Comparison of ENCODE assay signal across 14 cellular contexts in the genomic region with DNA sequence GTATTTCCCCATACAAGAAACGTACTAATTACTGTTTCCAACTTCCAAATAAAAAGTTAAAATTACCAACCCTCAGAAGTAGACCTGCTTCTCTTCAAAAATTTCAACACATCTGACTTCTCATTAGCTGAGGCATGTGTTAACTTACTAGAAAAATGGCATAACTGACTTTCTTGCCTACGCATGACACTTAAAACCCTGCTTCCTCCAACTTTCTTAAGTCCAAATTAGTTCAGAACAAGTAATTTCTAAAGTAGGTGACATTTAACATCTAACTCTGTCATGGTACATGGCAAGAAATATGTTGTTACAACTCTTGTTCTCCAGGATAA. TPM values are rescaled to one million over a fixed set of nuclear protein-coding genes. Genes with fewer than 3 reads are reported as not detected.
DNase-seq lines count a peak whose midpoint lies in the region; ATAC-seq and TF ChIP-seq lines count a peak whose summit lies in the region.
"Had no signal": no experiment of that assay in that cellular context is flagged by ENCODE, and none has a peak within 500 bp of the region (broad histone marks: within the 10 kb centered on the region; RNA-seq: fewer than 3 reads in every experiment).

No MANE protein-coding gene starts in this region.

- DNase-seq in activated CD4-positive, alpha-beta T cell treated with anti-CD3 and anti-CD28 coated beads, Interleukin-2, amount 10 ng/mL, durations not matched to agents 24 days and 14 days, result no peak
- DNase-seq in activated CD4-positive, alpha-beta T cell treated with anti-CD3 and anti-CD28 coated beads for 48 hours, result no peak
- DNase-seq in activated naive CD8-positive, alpha-beta T cell treated with anti-CD3 and anti-CD28 coated beads, Interleukin-2, amount 50 U/mL, for 24 hours, result no peak
- no peak for DNase-seq in gastrocnemius medialis
- DNase-seq in SJCRH30, result no peak
- no peak for DNase-seq in HFFc6
- DNase-seq in substantia nigra (lab: John Stamatoyannopoulos, UW), result no peak
- DNase-seq: activated CD4-positive, CD25-positive, alpha-beta regulatory T cell treated with anti-CD3 and anti-CD28 coated beads, Interleukin-2, amount 50 U/mL, for 72 hours; Calu3; dorsolateral prefrontal cortex; OCI-M1 had no signal

- peaks cover 95% of the 10 kb centered on the region for H3K79me2 ChIP-seq in KMS-11 (ENCODE audit: insufficient read depth, low read depth)

- H3K4me1 Mint-ChIP-seq in activated CD4-positive, alpha-beta T cell treated with anti-CD3 and anti-CD28 coated beads, Interleukin-2, amount 10 ng/mL, durations not matched to agents 24 days and 14 days, result peaks cover 77% of the 10 kb centered on the region
- H3K4me1 Mint-ChIP-seq in activated naive CD8-positive, alpha-beta T cell treated with anti-CD3 and anti-CD28 coated beads, Interleukin-2, amount 50 U/mL, for 24 hours, result peaks cover 92% of the 10 kb centered on the region
- peaks cover 65% of the 10 kb centered on the region for H3K4me1 Mint-ChIP-seq in HFFc6 (ENCODE audit: low read depth)

- H3K9ac ChIP-seq in KMS-11, result no peak overlapping the region

- H3K27ac ChIP-seq in KMS-11, result no peak overlapping the region
- H3K27ac ChIP-seq in gastrocnemius medialis, result peak overlapping the region; percentile 54 to 82 (median 77)
- H3K27ac ChIP-seq in SJCRH30, result no peak overlapping the region
- H3K27ac ChIP-seq in substantia nigra (ENCODE audit: low read depth, low read length, poor library complexity, severe bottlenecking), result no peak overlapping the region
- H3K27ac ChIP-seq: dorsolateral prefrontal cortex had no signal

- no peak for TF ChIP-seq CTCF in KMS-11 (conservative IDR thresholded peaks at IDR 0.05; ENCODE audit: low read depth, low read length)
- no peak for TF ChIP-seq CTCF in gastrocnemius medialis (IDR thresholded peaks at IDR 0.05 in 4 of 5, conservative IDR thresholded peaks at IDR 0.05 in 1 of 5)
- no peak for TF ChIP-seq CTCF in HFFc6 (IDR thresholded peaks at IDR 0.05)

- H3K27me3 ChIP-seq in KMS-11 (ENCODE audit: insufficient read depth, low read depth) (no peaks in the 10 kb centered on the region), gastrocnemius medialis (no peaks in the 10 kb centered on the region), SJCRH30 (no peaks in the 10 kb centered on the region)
- H3K27me3 ChIP-seq: dorsolateral prefrontal cortex had no signal

- no peaks in the 10 kb centered on the region for H3K9me3 Mint-ChIP-seq in activated CD4-positive, alpha-beta T cell treated with anti-CD3 and anti-CD28 coated beads, Interleukin-2, amount 10 ng/mL, durations not matched to agents 24 days and 14 days
- H3K9me3 Mint-ChIP-seq in activated naive CD8-positive, alpha-beta T cell treated with anti-CD3 and anti-CD28 coated beads, Interleukin-2, amount 50 U/mL, for 24 hours, result no peaks in the 10 kb centered on the region
- H3K9me3 Mint-ChIP-seq in HFFc6, result no peaks in the 10 kb centered on the region

- no peaks in the 10 kb centered on the region for H3K36me3 ChIP-seq in KMS-11 (ENCODE audit: insufficient read depth)
- no peaks in the 10 kb centered on the region for H3K36me3 ChIP-seq in gastrocnemius medialis
- no peaks in the 10 kb centered on the region for H3K36me3 ChIP-seq in SJCRH30

- H3K4me3 ChIP-seq in KMS-11 (IDR thresholded peaks at IDR 0.05; ENCODE audit: insufficient read depth, low read depth, low read length) (no peak overlapping the region), gastrocnemius medialis (peak overlapping the region in 2 of 4 donors; percentile 1 to 3), SJCRH30 (no peak overlapping the region)
- H3K4me3 ChIP-seq: lung, skin epidermis had no signal

- no peak for ATAC-seq in activated naive CD8-positive, alpha-beta T cell treated with anti-CD3 and anti-CD28 coated beads, Interleukin-2, amount 50 U/mL, for 24 hours
- ATAC-seq in gastrocnemius medialis, result no peak

- H3K4me2 ChIP-seq in KMS-11, result peak overlapping the region; percentile 98; the same call in 1 of the 2 replicates

- H3K27me3 Mint-ChIP-seq in activated CD4-positive, alpha-beta T cell treated with anti-CD3 and anti-CD28 coated beads, Interleukin-2, amount 10 ng/mL, durations not matched to agents 24 days and 14 days, result no peaks in the 10 kb centered on the region
- no peaks in the 10 kb centered on the region for H3K27me3 Mint-ChIP-seq in activated naive CD8-positive, alpha-beta T cell treated with anti-CD3 and anti-CD28 coated beads, Interleukin-2, amount 50 U/mL, for 24 hours
- H3K27me3 Mint-ChIP-seq in HFFc6 (ENCODE audit: insufficient read depth), result no peaks in the 10 kb centered on the region

- peak overlapping the region; percentile 49 for H3K27ac Mint-ChIP-seq in activated CD4-positive, alpha-beta T cell treated with anti-CD3 and anti-CD28 coated beads, Interleukin-2, amount 10 ng/mL, durations not matched to agents 24 days and 14 days
- peak overlapping the region; percentile 52 for H3K27ac Mint-ChIP-seq in activated naive CD8-positive, alpha-beta T cell treated with anti-CD3 and anti-CD28 coated beads, Interleukin-2, amount 50 U/mL, for 24 hours
- H3K27ac Mint-ChIP-seq in HFFc6, result no peak overlapping the region

- no peak for TF ChIP-seq POLR2A in gastrocnemius medialis (IDR thresholded peaks at IDR 0.05)

- H4K20me1 ChIP-seq in KMS-11 (ENCODE audit: insufficient read depth), result peaks cover 92% of the 10 kb centered on the region

- H3K4me1 ChIP-seq in KMS-11 (ENCODE audit: low read depth, poor library complexity, severe bottlenecking), result peaks cover 93% of the 10 kb centered on the region
- peaks cover 83 to 88% of the 10 kb centered on the region in 2 donors for H3K4me1 ChIP-seq in gastrocnemius medialis
- peaks cover 24% of the 10 kb centered on the region for H3K4me1 ChIP-seq in SJCRH30

- H3K9me3 ChIP-seq in gastrocnemius medialis (no peaks in the 10 kb centered on the region), SJCRH30 (replicated peaks) (no peaks in the 10 kb centered on the region)

- H2AFZ ChIP-seq in KMS-11 (ENCODE audit: low read depth), result no peak overlapping the region

- intact Hi-C loops in activated CD4-positive, alpha-beta T cell treated with anti-CD3 and anti-CD28 coated beads, Interleukin-2, amount 10 ng/mL, durations not matched to agents 24 days and 14 days (cut with micrococcal nuclease), result loop anchor here (5.0 kb wide), 1 partner anchor 50 kb away; no protein-coding TSS in a partner anchor
- intact Hi-C loops in gastrocnemius medialis (cut with DNase I; ENCODE audit: low total_unique reads), result loop anchor here (5.0 kb wide), 1 partner anchor 70 kb away; no protein-coding TSS in a partner anchor

- H3K36me3 Mint-ChIP-seq in activated CD4-positive, alpha-beta T cell treated with anti-CD3 and anti-CD28 coated beads, Interleukin-2, amount 10 ng/mL, durations not matched to agents 24 days and 14 days (ENCODE audit: low read depth), result peaks cover 5% of the 10 kb centered on the region
- peaks cover 9% of the 10 kb centered on the region for H3K36me3 Mint-ChIP-seq in activated naive CD8-positive, alpha-beta T cell treated with anti-CD3 and anti-CD28 coated beads, Interleukin-2, amount 50 U/mL, for 24 hours (ENCODE audit: low read depth)
- peaks cover 2% of the 10 kb centered on the region for H3K36me3 Mint-ChIP-seq in HFFc6 (ENCODE audit: low read depth)

- peak overlapping the region; percentile 26 for H3K4me3 Mint-ChIP-seq in activated CD4-positive, alpha-beta T cell treated with anti-CD3 and anti-CD28 coated beads, Interleukin-2, amount 10 ng/mL, durations not matched to agents 24 days and 14 days
- peak overlapping the region; percentile 24 for H3K4me3 Mint-ChIP-seq in activated naive CD8-positive, alpha-beta T cell treated with anti-CD3 and anti-CD28 coated beads, Interleukin-2, amount 50 U/mL, for 24 hours
- H3K4me3 Mint-ChIP-seq in HFFc6, result no peak overlapping the region

- in situ Hi-C loops in gastrocnemius medialis (cut with MboI; ENCODE audit: low sequenced_read_pairs in 4 of 4), result loop anchor here in 1 of 4 donors (10.0 to 25.0 kb wide), 2 partner anchors 52 to 130 kb away; partner anchors contain the start of gene HAPSTR1

RNA-seq across cellular contexts. Expression of gene USP7, which starts 6.7 kb away (rescaled TPM):
- 180 and 186 TPM in 2 replicates for total RNA-seq in activated CD4-positive, alpha-beta T cell treated with anti-CD3 and anti-CD28 coated beads, Interleukin-2, amount 10 ng/mL, durations not matched to agents 24 days and 14 days
- 10 to 100 TPM; 79.7 to 99.2 (median 85.6) TPM for total RNA-seq in gastrocnemius medialis
- total RNA-seq in SJCRH30 (2014; rRNA removed; shearing (Covaris generic)), result 83.7 and 91.7 TPM in 2 replicates
- total RNA-seq in HFFc6 (2021; fragmentation: NEBNext Ultra II Directional; extraction: Animal tissue kit (Norgen Biotek cat#: 25700)), result 10 to 100 TPM; 80.1 to 93.4 (median 89.5) TPM

Comparison
In these comparisons a context has a peak if more than half of its experiments do, and no peak if none do; other contexts are left out.
1. H3K27ac ChIP-seq: peak in gastrocnemius medialis (4 of 4); none in KMS-11 (single experiment), SJCRH30 (single experiment) and substantia nigra (single experiment).